ENCODE assay signal across 1 cellular context in the genomic region with DNA sequence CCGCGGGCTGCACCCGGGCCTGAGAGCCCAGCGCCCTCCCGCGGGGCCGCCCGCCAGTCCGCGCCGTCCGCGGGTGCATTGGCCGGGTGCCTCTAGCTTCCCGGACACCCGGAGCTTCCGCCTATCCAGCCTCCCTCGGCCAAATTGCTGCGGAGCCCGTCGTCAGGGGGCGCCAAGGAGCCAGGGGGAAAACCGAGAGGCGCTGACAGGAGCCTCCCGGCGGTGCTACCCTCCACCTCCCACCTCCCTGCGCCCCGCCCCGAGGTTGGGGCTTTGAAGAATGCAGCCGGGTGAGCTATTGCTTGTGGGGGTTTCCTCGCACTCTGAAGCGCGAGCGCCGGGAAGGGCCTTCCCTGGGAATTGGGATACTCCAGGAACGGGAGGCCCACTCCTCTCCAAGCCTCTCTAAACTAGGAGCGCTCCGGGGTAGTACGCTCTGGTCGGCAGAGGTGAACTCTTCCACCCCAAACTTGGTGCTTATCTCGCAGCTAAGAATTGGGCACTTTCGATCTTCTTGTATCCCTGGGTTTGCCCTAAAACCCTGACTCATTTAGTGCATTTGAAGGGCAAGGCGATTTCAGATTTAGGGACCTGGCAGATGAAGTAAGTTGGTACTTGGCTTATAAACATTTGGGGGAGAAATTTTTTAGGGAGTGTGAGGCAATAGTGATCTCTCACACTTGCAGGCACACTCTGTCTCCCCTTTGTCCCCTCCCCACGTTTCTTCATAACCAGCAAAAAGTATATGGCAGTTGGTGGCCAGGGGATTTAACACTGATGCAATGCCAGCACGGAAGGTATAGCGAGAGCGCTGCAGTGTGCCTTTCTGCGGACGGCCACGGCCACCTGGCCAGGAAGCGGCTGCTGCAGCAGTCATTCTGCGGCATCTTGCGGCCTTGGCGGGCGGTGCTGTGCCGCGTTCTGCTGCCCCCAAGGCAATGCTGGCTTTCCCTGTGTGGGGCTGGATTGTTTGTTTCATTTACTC.
TF ChIP-seq lines count a peak whose summit lies in the region.

No MANE protein-coding gene starts in this region.

TF ChIP-seq in K562, 482 proteins besides CTCF, POLR2A, EP300 and RAD21 (continued from another document and continues in another):
- TF ChIP-seq, protein P1, sequence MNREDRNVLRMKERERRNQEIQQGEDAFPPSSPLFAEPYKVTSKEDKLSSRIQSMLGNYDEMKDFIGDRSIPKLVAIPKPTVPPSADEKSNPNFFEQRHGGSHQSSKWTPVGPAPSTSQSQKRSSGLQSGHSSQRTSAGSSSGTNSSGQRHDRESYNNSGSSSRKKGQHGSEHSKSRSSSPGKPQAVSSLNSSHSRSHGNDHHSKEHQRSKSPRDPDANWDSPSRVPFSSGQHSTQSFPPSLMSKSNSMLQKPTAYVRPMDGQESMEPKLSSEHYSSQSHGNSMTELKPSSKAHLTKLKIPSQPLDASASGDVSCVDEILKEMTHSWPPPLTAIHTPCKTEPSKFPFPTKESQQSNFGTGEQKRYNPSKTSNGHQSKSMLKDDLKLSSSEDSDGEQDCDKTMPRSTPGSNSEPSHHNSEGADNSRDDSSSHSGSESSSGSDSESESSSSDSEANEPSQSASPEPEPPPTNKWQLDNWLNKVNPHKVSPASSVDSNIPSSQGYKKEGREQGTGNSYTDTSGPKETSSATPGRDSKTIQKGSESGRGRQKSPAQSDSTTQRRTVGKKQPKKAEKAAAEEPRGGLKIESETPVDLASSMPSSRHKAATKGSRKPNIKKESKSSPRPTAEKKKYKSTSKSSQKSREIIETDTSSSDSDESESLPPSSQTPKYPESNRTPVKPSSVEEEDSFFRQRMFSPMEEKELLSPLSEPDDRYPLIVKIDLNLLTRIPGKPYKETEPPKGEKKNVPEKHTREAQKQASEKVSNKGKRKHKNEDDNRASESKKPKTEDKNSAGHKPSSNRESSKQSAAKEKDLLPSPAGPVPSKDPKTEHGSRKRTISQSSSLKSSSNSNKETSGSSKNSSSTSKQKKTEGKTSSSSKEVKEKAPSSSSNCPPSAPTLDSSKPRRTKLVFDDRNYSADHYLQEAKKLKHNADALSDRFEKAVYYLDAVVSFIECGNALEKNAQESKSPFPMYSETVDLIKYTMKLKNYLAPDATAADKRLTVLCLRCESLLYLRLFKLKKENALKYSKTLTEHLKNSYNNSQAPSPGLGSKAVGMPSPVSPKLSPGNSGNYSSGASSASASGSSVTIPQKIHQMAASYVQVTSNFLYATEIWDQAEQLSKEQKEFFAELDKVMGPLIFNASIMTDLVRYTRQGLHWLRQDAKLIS (CRISPR knock-in tag; IDR thresholded peaks at IDR 0.05), result peak; percentile 77; the same call in 1 of the 2 replicates
- TF ChIP-seq, protein P2, sequence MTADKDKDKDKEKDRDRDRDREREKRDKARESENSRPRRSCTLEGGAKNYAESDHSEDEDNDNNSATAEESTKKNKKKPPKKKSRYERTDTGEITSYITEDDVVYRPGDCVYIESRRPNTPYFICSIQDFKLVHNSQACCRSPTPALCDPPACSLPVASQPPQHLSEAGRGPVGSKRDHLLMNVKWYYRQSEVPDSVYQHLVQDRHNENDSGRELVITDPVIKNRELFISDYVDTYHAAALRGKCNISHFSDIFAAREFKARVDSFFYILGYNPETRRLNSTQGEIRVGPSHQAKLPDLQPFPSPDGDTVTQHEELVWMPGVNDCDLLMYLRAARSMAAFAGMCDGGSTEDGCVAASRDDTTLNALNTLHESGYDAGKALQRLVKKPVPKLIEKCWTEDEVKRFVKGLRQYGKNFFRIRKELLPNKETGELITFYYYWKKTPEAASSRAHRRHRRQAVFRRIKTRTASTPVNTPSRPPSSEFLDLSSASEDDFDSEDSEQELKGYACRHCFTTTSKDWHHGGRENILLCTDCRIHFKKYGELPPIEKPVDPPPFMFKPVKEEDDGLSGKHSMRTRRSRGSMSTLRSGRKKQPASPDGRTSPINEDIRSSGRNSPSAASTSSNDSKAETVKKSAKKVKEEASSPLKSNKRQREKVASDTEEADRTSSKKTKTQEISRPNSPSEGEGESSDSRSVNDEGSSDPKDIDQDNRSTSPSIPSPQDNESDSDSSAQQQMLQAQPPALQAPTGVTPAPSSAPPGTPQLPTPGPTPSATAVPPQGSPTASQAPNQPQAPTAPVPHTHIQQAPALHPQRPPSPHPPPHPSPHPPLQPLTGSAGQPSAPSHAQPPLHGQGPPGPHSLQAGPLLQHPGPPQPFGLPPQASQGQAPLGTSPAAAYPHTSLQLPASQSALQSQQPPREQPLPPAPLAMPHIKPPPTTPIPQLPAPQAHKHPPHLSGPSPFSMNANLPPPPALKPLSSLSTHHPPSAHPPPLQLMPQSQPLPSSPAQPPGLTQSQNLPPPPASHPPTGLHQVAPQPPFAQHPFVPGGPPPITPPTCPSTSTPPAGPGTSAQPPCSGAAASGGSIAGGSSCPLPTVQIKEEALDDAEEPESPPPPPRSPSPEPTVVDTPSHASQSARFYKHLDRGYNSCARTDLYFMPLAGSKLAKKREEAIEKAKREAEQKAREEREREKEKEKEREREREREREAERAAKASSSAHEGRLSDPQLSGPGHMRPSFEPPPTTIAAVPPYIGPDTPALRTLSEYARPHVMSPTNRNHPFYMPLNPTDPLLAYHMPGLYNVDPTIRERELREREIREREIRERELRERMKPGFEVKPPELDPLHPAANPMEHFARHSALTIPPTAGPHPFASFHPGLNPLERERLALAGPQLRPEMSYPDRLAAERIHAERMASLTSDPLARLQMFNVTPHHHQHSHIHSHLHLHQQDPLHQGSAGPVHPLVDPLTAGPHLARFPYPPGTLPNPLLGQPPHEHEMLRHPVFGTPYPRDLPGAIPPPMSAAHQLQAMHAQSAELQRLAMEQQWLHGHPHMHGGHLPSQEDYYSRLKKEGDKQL (CRISPR knock-in tag; IDR thresholded peaks at IDR 0.05; ENCODE audit: borderline replicate concordance), result no peak; the same call in 1 of the 2 replicates
- TF ChIP-seq, protein P3, sequence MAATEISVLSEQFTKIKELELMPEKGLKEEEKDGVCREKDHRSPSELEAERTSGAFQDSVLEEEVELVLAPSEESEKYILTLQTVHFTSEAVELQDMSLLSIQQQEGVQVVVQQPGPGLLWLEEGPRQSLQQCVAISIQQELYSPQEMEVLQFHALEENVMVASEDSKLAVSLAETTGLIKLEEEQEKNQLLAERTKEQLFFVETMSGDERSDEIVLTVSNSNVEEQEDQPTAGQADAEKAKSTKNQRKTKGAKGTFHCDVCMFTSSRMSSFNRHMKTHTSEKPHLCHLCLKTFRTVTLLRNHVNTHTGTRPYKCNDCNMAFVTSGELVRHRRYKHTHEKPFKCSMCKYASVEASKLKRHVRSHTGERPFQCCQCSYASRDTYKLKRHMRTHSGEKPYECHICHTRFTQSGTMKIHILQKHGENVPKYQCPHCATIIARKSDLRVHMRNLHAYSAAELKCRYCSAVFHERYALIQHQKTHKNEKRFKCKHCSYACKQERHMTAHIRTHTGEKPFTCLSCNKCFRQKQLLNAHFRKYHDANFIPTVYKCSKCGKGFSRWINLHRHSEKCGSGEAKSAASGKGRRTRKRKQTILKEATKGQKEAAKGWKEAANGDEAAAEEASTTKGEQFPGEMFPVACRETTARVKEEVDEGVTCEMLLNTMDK (IDR thresholded peaks at IDR 0.05; ENCODE audit: borderline replicate concordance, insufficient read depth, low read depth, low read length, poor library complexity, severe bottlenecking), result peak; percentile 74
- TF ChIP-seq, protein P4, sequence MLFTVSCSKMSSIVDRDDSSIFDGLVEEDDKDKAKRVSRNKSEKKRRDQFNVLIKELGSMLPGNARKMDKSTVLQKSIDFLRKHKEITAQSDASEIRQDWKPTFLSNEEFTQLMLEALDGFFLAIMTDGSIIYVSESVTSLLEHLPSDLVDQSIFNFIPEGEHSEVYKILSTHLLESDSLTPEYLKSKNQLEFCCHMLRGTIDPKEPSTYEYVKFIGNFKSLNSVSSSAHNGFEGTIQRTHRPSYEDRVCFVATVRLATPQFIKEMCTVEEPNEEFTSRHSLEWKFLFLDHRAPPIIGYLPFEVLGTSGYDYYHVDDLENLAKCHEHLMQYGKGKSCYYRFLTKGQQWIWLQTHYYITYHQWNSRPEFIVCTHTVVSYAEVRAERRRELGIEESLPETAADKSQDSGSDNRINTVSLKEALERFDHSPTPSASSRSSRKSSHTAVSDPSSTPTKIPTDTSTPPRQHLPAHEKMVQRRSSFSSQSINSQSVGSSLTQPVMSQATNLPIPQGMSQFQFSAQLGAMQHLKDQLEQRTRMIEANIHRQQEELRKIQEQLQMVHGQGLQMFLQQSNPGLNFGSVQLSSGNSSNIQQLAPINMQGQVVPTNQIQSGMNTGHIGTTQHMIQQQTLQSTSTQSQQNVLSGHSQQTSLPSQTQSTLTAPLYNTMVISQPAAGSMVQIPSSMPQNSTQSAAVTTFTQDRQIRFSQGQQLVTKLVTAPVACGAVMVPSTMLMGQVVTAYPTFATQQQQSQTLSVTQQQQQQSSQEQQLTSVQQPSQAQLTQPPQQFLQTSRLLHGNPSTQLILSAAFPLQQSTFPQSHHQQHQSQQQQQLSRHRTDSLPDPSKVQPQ (CRISPR knock-in tag; IDR thresholded peaks at IDR 0.05; ENCODE audit: borderline replicate concordance), result no peak
- TF ChIP-seq MAFG (tag; conservative IDR thresholded peaks at IDR 0.05) (no peak), BCOR (IDR thresholded peaks at IDR 0.05) (no peak), DDX20 (tag; IDR thresholded peaks at IDR 0.05; ENCODE audit: low read depth) (no peak), MYNN (IDR thresholded peaks at IDR 0.05) (0 out of 2 replicates have a peak, but pooled peaks have one; percentile 27), MYNN (CRISPR knock-in tag; IDR thresholded peaks at IDR 0.05) (no peak), PCBP2 (IDR thresholded peaks at IDR 0.05; ENCODE audit: low read depth, low read length, poor library complexity, severe bottlenecking) (no peak), C11orf30 (IDR thresholded peaks at IDR 0.05; ENCODE audit: low read depth) (no peak), POLR3G (IDR thresholded peaks at IDR 0.05; ENCODE audit: extremely low read depth, insufficient read length, insufficient replicate concordance) (no peak)
- TF ChIP-seq, protein P5, sequence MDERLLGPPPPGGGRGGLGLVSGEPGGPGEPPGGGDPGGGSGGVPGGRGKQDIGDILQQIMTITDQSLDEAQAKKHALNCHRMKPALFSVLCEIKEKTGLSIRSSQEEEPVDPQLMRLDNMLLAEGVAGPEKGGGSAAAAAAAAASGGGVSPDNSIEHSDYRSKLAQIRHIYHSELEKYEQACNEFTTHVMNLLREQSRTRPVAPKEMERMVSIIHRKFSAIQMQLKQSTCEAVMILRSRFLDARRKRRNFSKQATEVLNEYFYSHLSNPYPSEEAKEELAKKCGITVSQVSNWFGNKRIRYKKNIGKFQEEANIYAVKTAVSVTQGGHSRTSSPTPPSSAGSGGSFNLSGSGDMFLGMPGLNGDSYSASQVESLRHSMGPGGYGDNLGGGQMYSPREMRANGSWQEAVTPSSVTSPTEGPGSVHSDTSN (CRISPR knock-in tag; IDR thresholded peaks at IDR 0.05; ENCODE audit: low read depth), result no peak
- TF ChIP-seq, protein P5 (tag; conservative IDR thresholded peaks at IDR 0.05; ENCODE audit: low read depth), result peak; percentile 61
- TF ChIP-seq, protein P6, sequence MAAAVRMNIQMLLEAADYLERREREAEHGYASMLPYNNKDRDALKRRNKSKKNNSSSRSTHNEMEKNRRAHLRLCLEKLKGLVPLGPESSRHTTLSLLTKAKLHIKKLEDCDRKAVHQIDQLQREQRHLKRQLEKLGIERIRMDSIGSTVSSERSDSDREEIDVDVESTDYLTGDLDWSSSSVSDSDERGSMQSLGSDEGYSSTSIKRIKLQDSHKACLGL (CRISPR knock-in tag; IDR thresholded peaks at IDR 0.05; ENCODE audit: borderline replicate concordance, poor library complexity, severe bottlenecking), result no peak
- TF ChIP-seq, protein P7, sequence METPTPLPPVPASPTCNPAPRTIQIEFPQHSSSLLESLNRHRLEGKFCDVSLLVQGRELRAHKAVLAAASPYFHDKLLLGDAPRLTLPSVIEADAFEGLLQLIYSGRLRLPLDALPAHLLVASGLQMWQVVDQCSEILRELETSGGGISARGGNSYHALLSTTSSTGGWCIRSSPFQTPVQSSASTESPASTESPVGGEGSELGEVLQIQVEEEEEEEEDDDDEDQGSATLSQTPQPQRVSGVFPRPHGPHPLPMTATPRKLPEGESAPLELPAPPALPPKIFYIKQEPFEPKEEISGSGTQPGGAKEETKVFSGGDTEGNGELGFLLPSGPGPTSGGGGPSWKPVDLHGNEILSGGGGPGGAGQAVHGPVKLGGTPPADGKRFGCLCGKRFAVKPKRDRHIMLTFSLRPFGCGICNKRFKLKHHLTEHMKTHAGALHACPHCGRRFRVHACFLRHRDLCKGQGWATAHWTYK (CRISPR knock-in tag; IDR thresholded peaks at IDR 0.05), result no peak
- TF ChIP-seq, protein P8, sequence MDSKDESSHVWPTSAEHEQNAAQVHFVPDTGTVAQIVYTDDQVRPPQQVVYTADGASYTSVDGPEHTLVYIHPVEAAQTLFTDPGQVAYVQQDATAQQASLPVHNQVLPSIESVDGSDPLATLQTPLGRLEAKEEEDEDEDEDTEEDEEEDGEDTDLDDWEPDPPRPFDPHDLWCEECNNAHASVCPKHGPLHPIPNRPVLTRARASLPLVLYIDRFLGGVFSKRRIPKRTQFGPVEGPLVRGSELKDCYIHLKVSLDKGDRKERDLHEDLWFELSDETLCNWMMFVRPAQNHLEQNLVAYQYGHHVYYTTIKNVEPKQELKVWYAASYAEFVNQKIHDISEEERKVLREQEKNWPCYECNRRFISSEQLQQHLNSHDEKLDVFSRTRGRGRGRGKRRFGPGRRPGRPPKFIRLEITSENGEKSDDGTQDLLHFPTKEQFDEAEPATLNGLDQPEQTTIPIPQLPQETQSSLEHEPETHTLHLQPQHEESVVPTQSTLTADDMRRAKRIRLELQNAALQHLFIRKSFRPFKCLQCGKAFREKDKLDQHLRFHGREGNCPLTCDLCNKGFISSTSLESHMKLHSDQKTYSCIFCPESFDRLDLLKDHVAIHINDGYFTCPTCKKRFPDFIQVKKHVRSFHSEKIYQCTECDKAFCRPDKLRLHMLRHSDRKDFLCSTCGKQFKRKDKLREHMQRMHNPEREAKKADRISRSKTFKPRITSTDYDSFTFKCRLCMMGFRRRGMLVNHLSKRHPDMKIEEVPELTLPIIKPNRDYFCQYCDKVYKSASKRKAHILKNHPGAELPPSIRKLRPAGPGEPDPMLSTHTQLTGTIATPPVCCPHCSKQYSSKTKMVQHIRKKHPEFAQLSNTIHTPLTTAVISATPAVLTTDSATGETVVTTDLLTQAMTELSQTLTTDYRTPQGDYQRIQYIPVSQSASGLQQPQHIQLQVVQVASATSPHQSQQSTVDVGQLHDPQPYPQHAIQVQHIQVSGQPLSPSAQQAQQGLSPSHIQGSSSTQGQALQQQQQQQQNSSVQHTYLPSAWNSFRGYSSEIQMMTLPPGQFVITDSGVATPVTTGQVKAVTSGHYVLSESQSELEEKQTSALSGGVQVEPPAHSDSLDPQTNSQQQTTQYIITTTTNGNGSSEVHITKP (IDR thresholded peaks at IDR 0.05; ENCODE audit: partially characterized antibody), result peak; percentile 62
